1 cellular context compared by ENCODE assay signal in the genomic region with DNA sequence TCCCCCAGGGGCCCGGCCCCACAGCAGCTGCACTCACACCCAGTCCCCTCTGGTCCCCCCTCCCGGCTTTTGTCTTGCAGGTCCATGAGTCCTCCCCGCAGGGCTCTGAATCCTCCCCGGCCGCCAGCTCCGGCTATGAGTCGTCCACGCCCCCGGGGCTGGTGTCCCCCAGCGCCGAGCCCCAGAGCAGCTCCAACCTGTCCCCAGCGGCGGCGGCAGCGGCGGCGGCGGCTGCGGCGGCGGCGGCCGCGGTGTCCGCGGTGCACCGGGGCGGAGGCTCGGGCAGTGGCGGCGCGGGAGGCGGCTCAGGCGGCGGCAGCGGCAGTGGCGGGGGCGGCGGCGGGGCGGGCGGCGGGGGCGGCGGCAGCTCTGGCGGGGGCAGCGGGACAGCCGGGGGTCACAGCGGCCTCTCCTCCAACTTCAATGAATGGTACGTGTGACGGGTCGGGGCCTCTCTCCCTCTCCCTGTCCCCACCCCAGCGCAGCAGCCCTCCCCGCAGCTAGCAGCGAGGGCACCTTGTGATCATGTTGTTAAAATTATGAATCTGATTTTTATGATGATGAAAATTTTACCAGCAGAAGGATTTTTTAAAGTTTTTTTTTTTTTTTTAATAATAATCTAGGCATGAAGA.
TF ChIP-seq lines count a peak whose summit lies in the region.

No MANE protein-coding gene starts in this region.

TF ChIP-seq in K562, 482 proteins besides CTCF, POLR2A, EP300 and RAD21:
- TF ChIP-seq HMG20A (CRISPR knock-in tag; conservative IDR thresholded peaks at IDR 0.05) (no peak), RBFOX2 (IDR thresholded peaks at IDR 0.05; ENCODE audit: low read depth, low read length) (peak; percentile 8; the same call in 1 of the 2 replicates)
- TF ChIP-seq, protein P1, sequence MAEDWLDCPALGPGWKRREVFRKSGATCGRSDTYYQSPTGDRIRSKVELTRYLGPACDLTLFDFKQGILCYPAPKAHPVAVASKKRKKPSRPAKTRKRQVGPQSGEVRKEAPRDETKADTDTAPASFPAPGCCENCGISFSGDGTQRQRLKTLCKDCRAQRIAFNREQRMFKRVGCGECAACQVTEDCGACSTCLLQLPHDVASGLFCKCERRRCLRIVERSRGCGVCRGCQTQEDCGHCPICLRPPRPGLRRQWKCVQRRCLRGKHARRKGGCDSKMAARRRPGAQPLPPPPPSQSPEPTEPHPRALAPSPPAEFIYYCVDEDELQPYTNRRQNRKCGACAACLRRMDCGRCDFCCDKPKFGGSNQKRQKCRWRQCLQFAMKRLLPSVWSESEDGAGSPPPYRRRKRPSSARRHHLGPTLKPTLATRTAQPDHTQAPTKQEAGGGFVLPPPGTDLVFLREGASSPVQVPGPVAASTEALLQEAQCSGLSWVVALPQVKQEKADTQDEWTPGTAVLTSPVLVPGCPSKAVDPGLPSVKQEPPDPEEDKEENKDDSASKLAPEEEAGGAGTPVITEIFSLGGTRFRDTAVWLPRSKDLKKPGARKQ (CRISPR knock-in tag; IDR thresholded peaks at IDR 0.05) = no peak
- TF ChIP-seq, protein P2, sequence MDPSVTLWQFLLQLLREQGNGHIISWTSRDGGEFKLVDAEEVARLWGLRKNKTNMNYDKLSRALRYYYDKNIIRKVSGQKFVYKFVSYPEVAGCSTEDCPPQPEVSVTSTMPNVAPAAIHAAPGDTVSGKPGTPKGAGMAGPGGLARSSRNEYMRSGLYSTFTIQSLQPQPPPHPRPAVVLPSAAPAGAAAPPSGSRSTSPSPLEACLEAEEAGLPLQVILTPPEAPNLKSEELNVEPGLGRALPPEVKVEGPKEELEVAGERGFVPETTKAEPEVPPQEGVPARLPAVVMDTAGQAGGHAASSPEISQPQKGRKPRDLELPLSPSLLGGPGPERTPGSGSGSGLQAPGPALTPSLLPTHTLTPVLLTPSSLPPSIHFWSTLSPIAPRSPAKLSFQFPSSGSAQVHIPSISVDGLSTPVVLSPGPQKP (CRISPR knock-in tag; IDR thresholded peaks at IDR 0.05) = no peak
